ENCODE assay signal across 13 cellular contexts in genomic region chr2:216016581-216016980, GRCh38. TPM values are rescaled to one million over a fixed set of nuclear protein-coding genes. Genes with fewer than 3 reads are reported as not detected.
A peak's percentile ranks its signal among the peaks of the same experiment; 100 is the strongest.
DNase-seq lines count a peak whose midpoint lies in the region; ATAC-seq, FAIRE-seq and TF ChIP-seq lines count a peak whose summit lies in the region.
"Had no signal": no experiment of that assay in that cellular context is flagged by ENCODE, and none has a peak within 500 bp of the region (broad histone marks: within the 10 kb centered on the region; RNA-seq: fewer than 3 reads in every experiment).

No MANE protein-coding gene starts in this region.

- ATAC-seq in stimulated activated naive CD8-positive, alpha-beta T cell treated with anti-CD3 and anti-CD28 coated beads, Interleukin-15, amount 100 ng/mL, for 72 hours = no peak
- peak; percentile 53 for ATAC-seq in central memory CD8-positive, alpha-beta T cell (replicated peaks; ENCODE audit: extremely low read depth, poor library complexity, severe bottlenecking)

- no peak for TF ChIP-seq RAD21 in SK-N-SH (IDR thresholded peaks at IDR 0.05; ENCODE audit: low read length)

- no peaks in the 10 kb centered on the region for H3K36me3 ChIP-seq in SK-N-SH (replicated peaks in 1 of 2; ENCODE audit: control insufficient read depth in 1 of 2, insufficient read depth in 2 of 2, low read length in 1 of 2)
- H3K36me3 ChIP-seq: right atrium auricular region had no signal

- 76% methylated on average over 1 of the region's 1 CpG for WGBS in SK-N-SH (ENCODE audit: low lambda C conversion rate)

- peaks cover 0 to 14% of the 10 kb centered on the region in 2 experiments; a peak in 3 of 4 replicates for H3K4me1 ChIP-seq in SK-N-SH (ENCODE audit: control insufficient read depth in 1 of 2, insufficient read depth in 2 of 2, low read depth in 1 of 2, low read length in 1 of 2)

- H3K27ac Mint-ChIP-seq in stimulated activated naive CD8-positive, alpha-beta T cell treated with anti-CD3 and anti-CD28 coated beads, Interleukin-15, Interleukin-2, amounts not matched to agents 100 ng/mL and 50 ng/mL, for 24 hours = peak overlapping the region; percentile 84
- H3K27ac Mint-ChIP-seq in stimulated activated naive CD8-positive, alpha-beta T cell treated with anti-CD3 and anti-CD28 coated beads, Interleukin-15, amount 100 ng/mL, for 72 hours = no peak overlapping the region
- H3K27ac Mint-ChIP-seq in T-helper 1 cell treated with Interleukin-12 subunit alpha and Interleukin-12 subunit beta and Interleukin-4 antibody, amounts not matched to agents 30 μg/mL and 1 μg/mL, for 36 hours = peak overlapping the region; percentile 87
- H3K27ac Mint-ChIP-seq in central memory CD8-positive, alpha-beta T cell (ENCODE audit: low read depth) = peak overlapping the region; percentile 93

- no peaks in the 10 kb centered on the region for H3K9me2 ChIP-seq in SK-N-SH

- no peaks in the 10 kb centered on the region for H3K79me2 ChIP-seq in SK-N-SH (ENCODE audit: insufficient read depth)

- FAIRE-seq in urothelium cell line (lab: Jason Lieb, UNC) = no peak
- FAIRE-seq: kidney had no signal

- TF ChIP-seq CTCF in SK-N-SH (IDR thresholded peaks at IDR 0.05) = no peak

- H3F3A ChIP-seq in SK-N-SH (replicated peaks; ENCODE audit: insufficient read depth) = peaks cover 17% of the 10 kb centered on the region

- H2AFZ ChIP-seq in SK-N-SH (ENCODE audit: low read depth) = no peak overlapping the region

- POLR2A ChIA-PET in SK-N-SH (lab: Yijun Ruan, JAX) = no interaction called here

- CTCF ChIA-PET in SK-N-SH (lab: Yijun Ruan, JAX) = interaction anchor here (1.0 to 11.7 kb wide), 4 partner anchors 18 to 90 kb away, joined by 3 to 109 read pairs (median 4); no protein-coding TSS in a partner anchor

- no peak overlapping the region for H3K4me2 ChIP-seq in SK-N-SH

- H3K9me3 ChIP-seq in SK-N-SH = no peaks in the 10 kb centered on the region
- H3K9me3 ChIP-seq: neutrophil, right atrium auricular region had no signal

- H3K27me3 Mint-ChIP-seq in stimulated activated naive CD8-positive, alpha-beta T cell treated with anti-CD3 and anti-CD28 coated beads, Interleukin-15, Interleukin-2, amounts not matched to agents 100 ng/mL and 50 ng/mL, for 24 hours = no peaks in the 10 kb centered on the region
- H3K27me3 Mint-ChIP-seq in stimulated activated naive CD8-positive, alpha-beta T cell treated with anti-CD3 and anti-CD28 coated beads, Interleukin-15, amount 100 ng/mL, for 72 hours = no peaks in the 10 kb centered on the region
- peaks cover 6% of the 10 kb centered on the region for H3K27me3 Mint-ChIP-seq in T-helper 1 cell treated with Interleukin-12 subunit alpha and Interleukin-12 subunit beta and Interleukin-4 antibody, amounts not matched to agents 30 μg/mL and 1 μg/mL, for 36 hours (ENCODE audit: low read depth)
- no peaks in the 10 kb centered on the region for H3K27me3 Mint-ChIP-seq in central memory CD8-positive, alpha-beta T cell

- no peaks in the 10 kb centered on the region for H3K9me3 Mint-ChIP-seq in stimulated activated naive CD8-positive, alpha-beta T cell treated with anti-CD3 and anti-CD28 coated beads, Interleukin-15, Interleukin-2, amounts not matched to agents 100 ng/mL and 50 ng/mL, for 24 hours
- H3K9me3 Mint-ChIP-seq in stimulated activated naive CD8-positive, alpha-beta T cell treated with anti-CD3 and anti-CD28 coated beads, Interleukin-15, amount 100 ng/mL, for 72 hours = no peaks in the 10 kb centered on the region
- H3K9me3 Mint-ChIP-seq in T-helper 1 cell treated with Interleukin-12 subunit alpha and Interleukin-12 subunit beta and Interleukin-4 antibody, amounts not matched to agents 30 μg/mL and 1 μg/mL, for 36 hours = no peaks in the 10 kb centered on the region
- H3K9me3 Mint-ChIP-seq in central memory CD8-positive, alpha-beta T cell = no peaks in the 10 kb centered on the region

- H3K4me1 Mint-ChIP-seq in stimulated activated naive CD8-positive, alpha-beta T cell treated with anti-CD3 and anti-CD28 coated beads, Interleukin-15, Interleukin-2, amounts not matched to agents 100 ng/mL and 50 ng/mL, for 24 hours (ENCODE audit: low read depth) = peaks cover 54% of the 10 kb centered on the region
- H3K4me1 Mint-ChIP-seq in stimulated activated naive CD8-positive, alpha-beta T cell treated with anti-CD3 and anti-CD28 coated beads, Interleukin-15, amount 100 ng/mL, for 72 hours = peaks cover 52% of the 10 kb centered on the region
- peaks cover 48% of the 10 kb centered on the region for H3K4me1 Mint-ChIP-seq in T-helper 1 cell treated with Interleukin-12 subunit alpha and Interleukin-12 subunit beta and Interleukin-4 antibody, amounts not matched to agents 30 μg/mL and 1 μg/mL, for 36 hours (ENCODE audit: low read depth)
- H3K4me1 Mint-ChIP-seq in central memory CD8-positive, alpha-beta T cell = peaks cover 53% of the 10 kb centered on the region

- DNase-seq in stimulated activated naive CD8-positive, alpha-beta T cell treated with anti-CD3 and anti-CD28 coated beads, Interleukin-15, amount 100 ng/mL, for 72 hours = no peak
- DNase-seq in central memory CD8-positive, alpha-beta T cell (ENCODE audit: low spot score in 2 of 2) = no peak
- DNase-seq in SK-N-SH (no peak), SW 1271 (lab: John Stamatoyannopoulos, UW) (no peak), NCI-H1417 treated with DMSO at 0.1 percent for 48 hours (lab: John Stamatoyannopoulos, UW) (no peak), urothelium cell line (ENCODE audit: low spot score) (no peak)
- DNase-seq: activated CD4-positive, alpha-beta T cell treated with anti-CD3 and anti-CD28 coated beads for 1 hour; kidney; NCI-H1048 had no signal

- no peak overlapping the region; a peak in 1 of 4 replicates for H3K27ac ChIP-seq in SK-N-SH (ENCODE audit: low read depth in 2 of 2, low read length in 1 of 2)
- H3K27ac ChIP-seq: neutrophil, right atrium auricular region had no signal

- no peaks in the 10 kb centered on the region for H3K36me3 Mint-ChIP-seq in stimulated activated naive CD8-positive, alpha-beta T cell treated with anti-CD3 and anti-CD28 coated beads, Interleukin-15, Interleukin-2, amounts not matched to agents 100 ng/mL and 50 ng/mL, for 24 hours (ENCODE audit: low read depth)
- H3K36me3 Mint-ChIP-seq in T-helper 1 cell treated with Interleukin-12 subunit alpha and Interleukin-12 subunit beta and Interleukin-4 antibody, amounts not matched to agents 30 μg/mL and 1 μg/mL, for 36 hours (ENCODE audit: low read depth) = peaks cover 11% of the 10 kb centered on the region
- peaks cover 8% of the 10 kb centered on the region for H3K36me3 Mint-ChIP-seq in central memory CD8-positive, alpha-beta T cell (ENCODE audit: insufficient read depth)

- H4K20me1 ChIP-seq in SK-N-SH (ENCODE audit: insufficient read depth) = no peaks in the 10 kb centered on the region

- no peak for TF ChIP-seq EP300 in SK-N-SH (IDR thresholded peaks at IDR 0.05; ENCODE audit: borderline replicate concordance in 1 of 2, low read depth in 1 of 2, low read length in 1 of 2)

- H3K9ac ChIP-seq in SK-N-SH = no peak overlapping the region

- H3K4me3 Mint-ChIP-seq in stimulated activated naive CD8-positive, alpha-beta T cell treated with anti-CD3 and anti-CD28 coated beads, Interleukin-15, Interleukin-2, amounts not matched to agents 100 ng/mL and 50 ng/mL, for 24 hours = peak overlapping the region; percentile 42
- peak overlapping the region in 1 of 2 donors; percentile 49 for H3K4me3 Mint-ChIP-seq in stimulated activated naive CD8-positive, alpha-beta T cell treated with anti-CD3 and anti-CD28 coated beads, Interleukin-15, amount 100 ng/mL, for 72 hours
- no peak overlapping the region for H3K4me3 Mint-ChIP-seq in T-helper 1 cell treated with Interleukin-12 subunit alpha and Interleukin-12 subunit beta and Interleukin-4 antibody, amounts not matched to agents 30 μg/mL and 1 μg/mL, for 36 hours
- peak overlapping the region; percentile 43 for H3K4me3 Mint-ChIP-seq in central memory CD8-positive, alpha-beta T cell

- no peaks in the 10 kb centered on the region for H3K27me3 ChIP-seq in SK-N-SH (ENCODE audit: insufficient read depth)
- H3K27me3 ChIP-seq: right atrium auricular region had no signal

- no peak overlapping the region for H3K4me3 ChIP-seq in SK-N-SH (ENCODE audit: low read depth in 2 of 2, low read length in 1 of 2)
- H3K4me3 ChIP-seq: right atrium auricular region had no signal

TF ChIP-seq in SK-N-SH, 30 proteins besides CTCF, POLR2A, EP300 and RAD21:
- TF ChIP-seq JUND (IDR thresholded peaks at IDR 0.05) (no peak), GATA2 (CRISPR knock-in tag; IDR thresholded peaks at IDR 0.05) (no peak)

RNA-seq across cellular contexts. Expression of gene MREG, which starts 3.2 kb away (rescaled TPM):
- polyA plus RNA-seq in SK-N-SH (2012; rRNA removed) = 2.5 and 3.5 TPM in 2 replicates
- polyA plus RNA-seq in SK-N-SH (2012; cell fraction: cytosol; rRNA removed) = 3.5 and 3.7 TPM in 2 replicates
- 1.6 and 4.0 TPM in 2 replicates for polyA plus RNA-seq in SK-N-SH (2012; cell fraction: nucleus; rRNA removed)

Comparison
In these comparisons a context has a peak if more than half of its experiments do, and no peak if none do; other contexts are left out.
1. H3K27ac Mint-ChIP-seq: peak in stimulated activated naive CD8-positive, alpha-beta T cell treated with anti-CD3 and anti-CD28 coated beads, Interleukin-15, Interleukin-2, amounts not matched to agents 100 ng/mL and 50 ng/mL, for 24 hours (single experiment), T-helper 1 cell treated with Interleukin-12 subunit alpha and Interleukin-12 subunit beta and Interleukin-4 antibody, amounts not matched to agents 30 μg/mL and 1 μg/mL, for 36 hours (single experiment) and central memory CD8-positive, alpha-beta T cell (single experiment); none in stimulated activated naive CD8-positive, alpha-beta T cell treated with anti-CD3 and anti-CD28 coated beads, Interleukin-15, amount 100 ng/mL, for 72 hours (0 of 2).